19 cellular contexts compared by ENCODE assay signal in genomic region chr6:3086282-3086946, GRCh38.
"Had no signal": no experiment of that assay in that cellular context is flagged by ENCODE, and none has a peak within 500 bp of the region (broad histone marks: within the 10 kb centered on the region; RNA-seq: fewer than 3 reads in every experiment).

No MANE protein-coding gene starts in this region.

- H3K27me3 ChIP-seq: adrenal gland, cardiac muscle cell, hepatocyte, SJCRH30, upper lobe of left lung had no signal

- H3K4me1 Mint-ChIP-seq: neural crest cell had no signal

- H3K27ac Mint-ChIP-seq: stimulated activated naive CD8-positive, alpha-beta T cell treated with anti-CD3 and anti-CD28 coated beads, Interleukin-15, Interleukin-2, amounts not matched to agents 100 ng/mL and 50 ng/mL, for 24 hours; T-helper 1 cell treated with Interleukin-12 subunit alpha and Interleukin-12 subunit beta and Interleukin-4 antibody, amounts not matched to agents 30 μg/mL and 1 μg/mL, for 36 hours had no signal

- H3K4me3 Mint-ChIP-seq: dendritic cell treated with granulocyte-macrophage colony-stimulating factor and Interleukin-4, amounts not matched to agents 40 ng/mL and 50 ng/mL, for 4 days; neural crest cell; stimulated activated naive CD8-positive, alpha-beta T cell treated with anti-CD3 and anti-CD28 coated beads, Interleukin-15, Interleukin-2, amounts not matched to agents 100 ng/mL and 50 ng/mL, for 24 hours; T-helper 1 cell treated with Interleukin-12 subunit alpha and Interleukin-12 subunit beta and Interleukin-4 antibody, amounts not matched to agents 30 μg/mL and 1 μg/mL, for 36 hours had no signal

- ATAC-seq: left colon, lower lobe of right lung had no signal

- H3K27me3 Mint-ChIP-seq: dendritic cell treated with granulocyte-macrophage colony-stimulating factor and Interleukin-4, amounts not matched to agents 40 ng/mL and 50 ng/mL, for 4 days; progenitor cell of endocrine pancreas; stimulated activated naive CD8-positive, alpha-beta T cell treated with anti-CD3 and anti-CD28 coated beads, Interleukin-15, Interleukin-2, amounts not matched to agents 100 ng/mL and 50 ng/mL, for 24 hours had no signal

- H2AFZ ChIP-seq: hepatocyte had no signal

- H3K27ac ChIP-seq: adrenal gland, cardiac muscle cell, hepatocyte, lower lobe of right lung, SJCRH30, upper lobe of left lung, VCaP had no signal

- H3K4me2 ChIP-seq: hepatocyte had no signal

- H3K4me1 ChIP-seq: adrenal gland, lower lobe of right lung, SJCRH30 had no signal

- H3K4me3 ChIP-seq: adrenal gland, cardiac muscle cell, hepatocyte, lower lobe of right lung, SJCRH30, upper lobe of left lung had no signal

- DNase-seq: activated CD4-positive, alpha-beta T cell treated with anti-CD3 and anti-CD28 coated beads, Interleukin-2, amount 50 U/mL, for 4 hours; activated CD4-positive, CD25-positive, alpha-beta regulatory T cell treated with anti-CD3 and anti-CD28 coated beads, Interleukin-2, amount 50 U/mL, for 72 hours; activated effector memory CD4-positive, alpha-beta T cell treated with Interleukin-2 at 50 U/mL for 16 hours; activated naive CD4-positive, alpha-beta T cell treated with anti-CD3 and anti-CD28 coated beads, Interleukin-2, amount 50 U/mL, for 16 hours; adrenal gland; effector memory CD4-positive, alpha-beta T cell; foreskin fibroblast; left colon; lower lobe of right lung; SJCRH30; upper lobe of left lung had no signal

- H3K9me3 Mint-ChIP-seq: dendritic cell treated with granulocyte-macrophage colony-stimulating factor and Interleukin-4, amounts not matched to agents 40 ng/mL and 50 ng/mL, for 4 days; neural crest cell; stimulated activated naive CD8-positive, alpha-beta T cell treated with anti-CD3 and anti-CD28 coated beads, Interleukin-15, Interleukin-2, amounts not matched to agents 100 ng/mL and 50 ng/mL, for 24 hours; T-helper 1 cell treated with Interleukin-12 subunit alpha and Interleukin-12 subunit beta and Interleukin-4 antibody, amounts not matched to agents 30 μg/mL and 1 μg/mL, for 36 hours had no signal

- H3K9me3 ChIP-seq: adrenal gland, lower lobe of right lung, SJCRH30, upper lobe of left lung had no signal
